ENCODE assay signal across 20 cellular contexts in the genomic region with DNA sequence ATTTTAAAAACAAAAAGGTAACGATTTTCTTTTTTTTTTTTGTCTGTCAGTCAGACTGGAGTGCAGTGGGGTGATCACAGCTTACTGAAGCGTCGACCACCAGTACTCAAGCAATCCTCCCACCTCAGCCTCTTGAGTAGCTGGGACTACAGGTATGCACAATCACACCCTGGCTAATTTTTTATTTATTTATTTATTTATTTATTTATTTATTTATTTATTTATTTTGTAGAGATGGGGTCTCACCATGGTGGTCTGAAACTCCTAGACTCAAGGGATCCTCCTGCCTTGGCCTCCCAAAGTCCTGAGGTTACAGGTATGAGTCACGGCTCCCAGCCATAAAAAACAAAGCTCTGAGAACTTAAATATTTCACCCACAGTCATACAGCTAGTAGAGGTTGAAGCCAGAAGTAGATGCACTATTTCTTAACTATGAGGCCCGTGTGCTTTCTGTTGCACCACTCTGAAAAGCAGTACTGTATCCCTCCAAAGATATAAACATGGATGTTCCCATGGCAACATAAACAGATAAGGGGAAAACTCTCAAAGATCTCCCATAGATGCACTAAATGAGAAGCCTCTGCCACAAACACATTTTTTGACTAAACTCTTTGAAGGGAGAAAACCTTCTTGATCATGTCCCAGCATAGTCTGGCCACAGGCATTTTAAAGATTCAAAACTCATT.
DNase-seq lines count a peak whose midpoint lies in the region; ATAC-seq, FAIRE-seq and TF ChIP-seq lines count a peak whose summit lies in the region.
"Had no signal": no experiment of that assay in that cellular context is flagged by ENCODE, and none has a peak within 500 bp of the region (broad histone marks: within the 10 kb centered on the region; RNA-seq: fewer than 3 reads in every experiment).

No MANE protein-coding gene starts in this region.

- TF ChIP-seq RAD21 in A549 (conservative IDR thresholded peaks at IDR 0.05 in 1 of 2, IDR thresholded peaks at IDR 0.05 in 1 of 2): no peak

- no peak for TF ChIP-seq POLR2A in A549 (IDR thresholded peaks at IDR 0.05; ENCODE audit: low read length)

- no peak for ATAC-seq in A549
- ATAC-seq in HG03520 (IDR thresholded peaks at IDR 0.05; ENCODE audit: unreplicated experiment): peak; percentile 36
- ATAC-seq in HG03108 (IDR thresholded peaks at IDR 0.05; ENCODE audit: unreplicated experiment): no peak
- no peak for ATAC-seq in GM21528 (IDR thresholded peaks at IDR 0.05; ENCODE audit: low FRiP score, unreplicated experiment)
- ATAC-seq: GM23338 had no signal

- CTCF ChIA-PET in A549 (lab: Yijun Ruan, JAX): no interaction called here

- H3K4me3 ChIP-seq in A549: no peak overlapping the region
- H3K4me3 ChIP-seq in dorsolateral prefrontal cortex: no peak overlapping the region
- H3K4me3 ChIP-seq: colonic mucosa, GM23338, SJSA1 had no signal

- H3K4me2 ChIP-seq in A549: no peak overlapping the region
- H3K4me2 ChIP-seq: GM23338 had no signal

- TF ChIP-seq EP300 in A549 (IDR thresholded peaks at IDR 0.05): no peak

- WGBS in A549 (ENCODE audit: missing lambda C conversion rate): 36% methylated on average over 5 of the region's 5 CpGs

- intact Hi-C loops in dorsolateral prefrontal cortex (cut with DNase I): no loop called here

- POLR2A ChIA-PET in A549 (lab: Yijun Ruan, JAX): no interaction called here

- TF ChIP-seq CTCF in A549 (IDR thresholded peaks at IDR 0.05) (no peak), dorsolateral prefrontal cortex (IDR thresholded peaks at IDR 0.05 in 54 of 56, conservative IDR thresholded peaks at IDR 0.05 in 2 of 56; ENCODE audit: low read depth in 1 of 56, partially characterized antibody in 56 of 56) (no peak)

- no peaks in the 10 kb centered on the region for H3K4me1 ChIP-seq in A549
- H3K4me1 ChIP-seq: colonic mucosa, SJSA1 had no signal

- FAIRE-seq in A549 (lab: Jason Lieb, UNC): no peak

- no peaks in the 10 kb centered on the region for H3K27me3 ChIP-seq in dorsolateral prefrontal cortex
- H3K27me3 ChIP-seq: colonic mucosa, SJSA1 had no signal

- DNase-seq in A549 (ENCODE audit: low read depth in 1 of 2, low spot score in 1 of 2) (no peak), astrocyte of the hippocampus (ENCODE audit: low read depth, low spot score) (peak; percentile 65), foreskin melanocyte (peak; percentile 9), dorsolateral prefrontal cortex (no peak), medulla oblongata (ENCODE audit: extremely low spot score) (no peak)
- DNase-seq: activated CD4-positive, CD25-positive, alpha-beta regulatory T cell treated with anti-CD3 and anti-CD28 coated beads, Interleukin-2, amount 50 U/mL, for 72 hours; activated effector memory CD4-positive, alpha-beta T cell treated with anti-CD3 and anti-CD28 coated beads, Interleukin-2, amount 50 U/mL, for 16 hours; amygdala; CD8-positive, alpha-beta memory T cell; colonic mucosa; DMS79 treated with DMSO at 0.1 percent for 48 hours; NCI-H187 treated with DMSO at 0.1 percent for 48 hours; NCI-H69; stimulated activated CD4-positive, alpha-beta T cell treated with anti-CD3 and anti-CD28 coated beads, Interleukin-1b, Interleukin-23, amount 100 ng/mL, for 48 hours; T-helper 9 cell had no signal

- H3K27ac ChIP-seq in A549 (no peak overlapping the region), dorsolateral prefrontal cortex (peak overlapping the region in 2 of 59 donors; percentile 16 to 20)
- H3K27ac ChIP-seq: colonic mucosa, SJSA1 had no signal

- H3K9me3 ChIP-seq in A549: no peaks in the 10 kb centered on the region
- H3K9me3 ChIP-seq: colonic mucosa, SJSA1 had no signal

TF ChIP-seq in A549, 52 proteins besides CTCF, POLR2A, EP300 and RAD21:
- TF ChIP-seq ZNF302 (CRISPR knock-in tag; IDR thresholded peaks at IDR 0.05): no peak
- no peak for TF ChIP-seq RNF2 (IDR thresholded peaks at IDR 0.05; ENCODE audit: borderline replicate concordance, low read depth)
- no peak for TF ChIP-seq HEYL (CRISPR knock-in tag; IDR thresholded peaks at IDR 0.05)
- TF ChIP-seq ZC3H11A (IDR thresholded peaks at IDR 0.05): peak; percentile 61

Comparison
In these comparisons a context has a peak if more than half of its experiments do, and no peak if none do; other contexts are left out.
1. DNase-seq: peak in astrocyte of the hippocampus (single experiment) and foreskin melanocyte (single experiment); none in A549 (0 of 2), dorsolateral prefrontal cortex (0 of 10) and medulla oblongata (single experiment).